ENCODE assay signal across 29 cellular contexts in the genomic region with DNA sequence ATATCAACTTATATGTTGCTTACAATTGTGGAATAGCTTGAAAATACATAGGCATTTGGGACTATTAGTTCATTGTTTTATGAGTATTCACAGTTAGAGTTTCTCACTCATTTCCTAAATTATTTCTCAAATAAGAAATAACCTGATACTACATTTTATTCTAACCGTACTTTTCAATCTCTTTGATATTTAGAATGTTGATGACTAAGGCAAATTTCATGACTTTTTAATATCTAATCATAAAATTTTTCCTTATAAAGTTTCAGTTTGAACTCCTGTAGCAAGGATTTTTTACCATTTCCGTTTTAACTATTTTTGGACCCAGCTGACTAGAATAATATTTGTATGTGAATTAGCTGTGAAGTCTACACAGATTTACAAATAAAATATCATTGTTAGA. TPM values are rescaled to one million over a fixed set of nuclear protein-coding genes. Genes with fewer than 3 reads are reported as not detected.
"Had no signal": no experiment of that assay in that cellular context is flagged by ENCODE, and none has a peak within 500 bp of the region (broad histone marks: within the 10 kb centered on the region; RNA-seq: fewer than 3 reads in every experiment).

No MANE protein-coding gene starts in this region.

- H3K27ac ChIP-seq: ascending aorta, breast epithelium, cardiac muscle cell, colonic mucosa, gastrocnemius medialis, heart left ventricle had no signal

- H3K9me3 ChIP-seq: ascending aorta, breast epithelium, colonic mucosa, gastrocnemius medialis, heart left ventricle had no signal

- H3K4me1 ChIP-seq: ascending aorta, breast epithelium, colonic mucosa, gastrocnemius medialis, heart left ventricle had no signal

- H3K4me3 ChIP-seq: ascending aorta, breast epithelium, cardiac muscle cell, colonic mucosa, gastrocnemius medialis, heart left ventricle had no signal

- DNase-seq: activated CD4-positive, alpha-beta memory T cell treated with anti-CD3 and anti-CD28 coated beads, Interleukin-2, amount 10 ng/mL, durations not matched to agents 7 days and 5 days; activated CD4-positive, alpha-beta T cell treated with anti-CD3 and anti-CD28 coated beads for 36 hours; activated CD4-positive, alpha-beta T cell treated with anti-CD3 and anti-CD28 coated beads, Interleukin-2, amount 10 ng/mL, durations not matched to agents 24 days and 14 days; activated CD4-positive, CD25-positive, alpha-beta regulatory T cell; activated CD4-positive, CD25-positive, alpha-beta regulatory T cell treated with anti-CD3 and anti-CD28 coated beads, Interleukin-2, amount 50 U/mL, for 72 hours; activated CD8-positive, alpha-beta memory T cell treated with anti-CD3 and anti-CD28 coated beads, Interleukin-2, amount 50 U/mL, for 48 hours; activated gamma-delta T cell; activated naive CD4-positive, alpha-beta T cell; activated naive CD4-positive, alpha-beta T cell treated with anti-CD3 and anti-CD28 coated beads, Interleukin-2, amount 10 ng/mL, durations not matched to agents 7 days and 5 days; activated naive CD8-positive, alpha-beta T cell treated with anti-CD3 and anti-CD28 coated beads, Interleukin-2, amount 10 ng/mL, durations not matched to agents 7 days and 5 days; activated T-cell treated with anti-CD3 and anti-CD28 coated beads for 4 hours; activated T-cell treated with anti-CD3 and anti-CD28 coated beads, Interleukin-2, amount 50 U/mL, for 24 hours; activated T-cell treated with anti-CD3 and anti-CD28 coated beads, Interleukin-2, amount 50 U/mL, for 72 hours; central memory CD4-positive, alpha-beta T cell; cerebellar nuclear complex; colonic mucosa; effector CD8-positive, alpha-beta T cell; foreskin fibroblast; gastrocnemius medialis; glutamatergic neuron; heart left ventricle; T-helper 1 cell; T-helper 17 cell; T1000 had no signal

- ATAC-seq: activated CD4-positive, alpha-beta T cell treated with anti-CD3 and anti-CD28 coated beads for 36 hours; activated naive CD4-positive, alpha-beta T cell treated with anti-CD3 and anti-CD28 coated beads, Interleukin-2, amount 50 U/mL, for 72 hours; activated T-cell treated with anti-CD3 and anti-CD28 coated beads, Interleukin-2, amount 50 U/mL, for 72 hours; esophagus mucosa; gastrocnemius medialis; heart left ventricle; T-helper 17 cell had no signal

RNA-seq across cellular contexts. Expression of gene GNAI1, which starts 41.3 kb away (rescaled TPM):
- total RNA-seq: activated CD4-positive, alpha-beta memory T cell treated with anti-CD3 and anti-CD28 coated beads, Interleukin-2, amount 10 ng/mL, durations not matched to agents 7 days and 5 days had no signal
